ENCODE assay signal across 2 cellular contexts in genomic region chr2:73255007-73255644, GRCh38.
TF ChIP-seq lines count a peak whose summit lies in the region.

No MANE protein-coding gene starts in this region.

TF ChIP-seq in HepG2, 621 proteins besides CTCF, POLR2A, EP300 and RAD21 (continues in another document):
- TF ChIP-seq GMEB1 (CRISPR knock-in tag; IDR thresholded peaks at IDR 0.05; ENCODE audit: borderline replicate concordance), result no peak
- TF ChIP-seq ZBTB21 (CRISPR knock-in tag; IDR thresholded peaks at IDR 0.05), result no peak
- TF ChIP-seq SMC3 (IDR thresholded peaks at IDR 0.05; ENCODE audit: low read length), result no peak
- 0 out of 2 replicates have a peak, but pooled peaks have one; percentile 16 for TF ChIP-seq NR2C2 (CRISPR knock-in tag; IDR thresholded peaks at IDR 0.05; ENCODE audit: borderline replicate concordance)
- peak; percentile 56 for TF ChIP-seq POLR2G (IDR thresholded peaks at IDR 0.05; ENCODE audit: low read depth, low read length)
- TF ChIP-seq ZNF558 (CRISPR knock-in tag; IDR thresholded peaks at IDR 0.05; ENCODE audit: borderline replicate concordance), result no peak
- no peak for TF ChIP-seq FOXP4 (CRISPR knock-in tag; IDR thresholded peaks at IDR 0.05)
- no peak for TF ChIP-seq THAP11 (CRISPR knock-in tag; IDR thresholded peaks at IDR 0.05)
- TF ChIP-seq PHB2 (IDR thresholded peaks at IDR 0.05; ENCODE audit: partially characterized antibody), result no peak
- no peak for TF ChIP-seq SP140L (CRISPR knock-in tag; IDR thresholded peaks at IDR 0.05; ENCODE audit: borderline replicate concordance)
- no peak for TF ChIP-seq ZFX (CRISPR knock-in tag; IDR thresholded peaks at IDR 0.05; ENCODE audit: low read depth)
- TF ChIP-seq SALL1 (CRISPR knock-in tag; IDR thresholded peaks at IDR 0.05), result 0 out of 2 replicates have a peak, but pooled peaks have one; percentile 12
- no peak for TF ChIP-seq ZBTB1 (CRISPR knock-in tag; IDR thresholded peaks at IDR 0.05; ENCODE audit: borderline replicate concordance)
- TF ChIP-seq ZBTB10 (CRISPR knock-in tag; IDR thresholded peaks at IDR 0.05; ENCODE audit: borderline replicate concordance), result no peak
- peak; percentile 54 for TF ChIP-seq AGO1 (IDR thresholded peaks at IDR 0.05; ENCODE audit: low read depth, low read length, poor library complexity, severe bottlenecking)
- TF ChIP-seq ZNF382 (CRISPR knock-in tag; IDR thresholded peaks at IDR 0.05; ENCODE audit: borderline replicate concordance), result no peak
- no peak for TF ChIP-seq MXD3 (CRISPR knock-in tag; IDR thresholded peaks at IDR 0.05)
- no peak for TF ChIP-seq EHMT2 (IDR thresholded peaks at IDR 0.05; ENCODE audit: borderline replicate concordance, low read depth, low read length)
- TF ChIP-seq ZNF30 (CRISPR knock-in tag; IDR thresholded peaks at IDR 0.05), result no peak
- no peak for TF ChIP-seq ATM (IDR thresholded peaks at IDR 0.05; ENCODE audit: borderline replicate concordance)
- TF ChIP-seq NCOA5 (CRISPR knock-in tag; IDR thresholded peaks at IDR 0.05), result no peak
- TF ChIP-seq ZBTB8A (CRISPR knock-in tag; IDR thresholded peaks at IDR 0.05; ENCODE audit: borderline replicate concordance, low read depth), result no peak
- no peak for TF ChIP-seq ZNF496 (CRISPR knock-in tag; IDR thresholded peaks at IDR 0.05; ENCODE audit: insufficient replicate concordance)
- TF ChIP-seq TIGD3 (CRISPR knock-in tag; IDR thresholded peaks at IDR 0.05; ENCODE audit: borderline replicate concordance), result no peak
- no peak for TF ChIP-seq ZNF264 (CRISPR knock-in tag; IDR thresholded peaks at IDR 0.05)
- no peak for TF ChIP-seq NCOA1 (CRISPR knock-in tag; IDR thresholded peaks at IDR 0.05)
- no peak for TF ChIP-seq YEATS2 (CRISPR knock-in tag; IDR thresholded peaks at IDR 0.05; ENCODE audit: borderline replicate concordance)
- TF ChIP-seq MLLT10 (CRISPR knock-in tag; IDR thresholded peaks at IDR 0.05), result no peak

TF ChIP-seq in PFSK-1, 5 proteins besides CTCF, POLR2A, EP300 and RAD21:
- TF ChIP-seq REST (IDR thresholded peaks at IDR 0.05; ENCODE audit: insufficient read depth in 1 of 2, low read depth in 2 of 2, low read length in 2 of 2) (no peak), POLR2AphosphoS5 (IDR thresholded peaks at IDR 0.05; ENCODE audit: low read depth, low read length) (0 out of 2 replicates have a peak, but pooled peaks have one; percentile 6)
